In the genomic region with DNA sequence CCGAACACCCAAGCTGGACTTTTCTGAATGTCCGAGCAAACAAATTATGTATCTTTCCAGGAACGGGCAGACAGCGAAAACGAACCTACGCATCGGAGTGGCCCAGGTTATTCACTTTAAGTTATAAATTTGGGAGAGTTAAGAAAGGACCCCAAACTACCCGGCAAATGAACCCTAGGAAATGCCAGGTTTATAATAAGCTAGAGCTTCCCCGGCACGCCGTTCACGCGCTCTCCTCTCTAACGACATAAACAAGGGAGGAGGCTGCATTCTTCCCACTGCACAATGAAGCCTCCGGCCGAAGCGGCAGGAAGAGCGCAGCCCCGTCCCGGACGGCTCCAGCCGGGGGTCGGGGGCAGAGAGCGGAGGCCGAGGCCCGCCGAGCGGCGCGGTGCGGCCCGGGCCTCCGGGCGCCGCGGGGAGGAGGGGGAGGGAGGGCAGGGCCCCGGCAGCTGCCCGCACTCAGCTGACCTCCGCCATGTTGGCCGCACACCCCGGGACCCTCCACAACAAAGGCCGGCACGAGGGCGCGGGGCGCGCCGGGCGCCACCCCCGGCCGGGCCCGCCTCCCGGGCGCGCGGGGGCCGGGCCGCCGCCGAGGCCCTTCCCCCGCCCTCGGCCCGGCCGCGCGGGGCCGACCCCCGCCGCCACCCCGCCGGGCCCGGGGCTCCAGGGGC, we compare ENCODE assay signal across 8 cellular contexts. TPM values are rescaled to one million over a fixed set of nuclear protein-coding genes. Genes with fewer than 3 reads are reported as not detected.
DNase-seq lines count a peak whose midpoint lies in the region; ATAC-seq and TF ChIP-seq lines count a peak whose summit lies in the region.

No MANE protein-coding gene starts in this region.

- H3K4me1 ChIP-seq in skeletal muscle tissue (ENCODE audit: control insufficient read depth in 3 of 3, insufficient read depth in 3 of 3, low read length in 3 of 3): peaks cover 36 to 38% (median 38%) of the 10 kb centered on the region in 3 donors

- DNase-seq in G401 (ENCODE audit: low spot score) (peak; percentile 43), T-helper 17 cell (peak in 2 of 3 donors; percentile 31 to 37), cardiac fibroblast (ENCODE audit: low read depth in 2 of 2) (peak; percentile 37 to 77), iPS-NIHi11 (ENCODE audit: low spot score) (peak; percentile 88), NCI-H1436 treated with DMSO at 0.1 percent for 48 hours (lab: John Stamatoyannopoulos, UW) (no peak)

- no peak for TF ChIP-seq CTCF in cardiac fibroblast (IDR thresholded peaks at IDR 0.05; ENCODE audit: low read depth, low read length)

- peak overlapping the region; percentile 92 for H3K27ac ChIP-seq in skeletal muscle tissue (ENCODE audit: low read depth, low read length)

- H3K27me3 ChIP-seq in skeletal muscle tissue (ENCODE audit: control insufficient read depth in 3 of 3, insufficient read depth in 3 of 3, low read length in 3 of 3): no peaks in the 10 kb centered on the region

- ATAC-seq in GM21360 (IDR thresholded peaks at IDR 0.05; ENCODE audit: unreplicated experiment) (peak; percentile 38), HG03558 (IDR thresholded peaks at IDR 0.05; ENCODE audit: extremely low read depth, unreplicated experiment) (peak; percentile 24), T-helper 17 cell (peak; percentile 31)

- H3K4me3 Mint-ChIP-seq in T-helper 17 cell: peak overlapping the region; percentile 95

- peak overlapping the region; percentile 85 to 98 (median 96) for H3K9ac ChIP-seq in skeletal muscle tissue (ENCODE audit: low read depth in 1 of 3, low read length in 3 of 3)

- peak overlapping the region; percentile 90 for H3K27ac Mint-ChIP-seq in T-helper 17 cell

- peaks cover 36% of the 10 kb centered on the region for H3K4me1 Mint-ChIP-seq in T-helper 17 cell

- no peaks in the 10 kb centered on the region for H3K36me3 Mint-ChIP-seq in T-helper 17 cell (ENCODE audit: low read depth)

- in situ Hi-C loops in G401 (cut with HindIII; ENCODE audit: low sequenced_read_pairs): no loop called here

- H3K36me3 ChIP-seq in skeletal muscle tissue (ENCODE audit: control insufficient read depth in 3 of 3, insufficient read depth in 3 of 3, low read length in 3 of 3): no peaks in the 10 kb centered on the region

- H3K9me3 ChIP-seq in T-helper 17 cell (ENCODE audit: control insufficient read depth, low read length, poor library complexity, severe bottlenecking) (no peaks in the 10 kb centered on the region), skeletal muscle tissue (ENCODE audit: control insufficient read depth in 3 of 3, low read length in 3 of 3) (no peaks in the 10 kb centered on the region)

- no peaks in the 10 kb centered on the region for H3K27me3 Mint-ChIP-seq in T-helper 17 cell

- H3K4me3 ChIP-seq in cardiac fibroblast (replicated peaks in 1 of 2; ENCODE audit: low read depth in 2 of 2, low read length in 2 of 2) (peak overlapping the region; percentile 71 to 89), skeletal muscle tissue (ENCODE audit: low read length in 3 of 3) (peak overlapping the region; percentile 77 to 98 (median 86))

RNA-seq across cellular contexts. Expression of a gene that starts 0.8 kb away (rescaled TPM):
- 11.1 and 21.3 TPM in 2 replicates for total RNA-seq in G401 (2014; rRNA removed; shearing (Covaris generic))
- total RNA-seq in T-helper 17 cell (10 to 100 TPM; 36.4 to 41.2 TPM), skeletal muscle tissue (53.8 TPM)
